Comparison of ENCODE assay signal across 8 cellular contexts in the genomic region with DNA sequence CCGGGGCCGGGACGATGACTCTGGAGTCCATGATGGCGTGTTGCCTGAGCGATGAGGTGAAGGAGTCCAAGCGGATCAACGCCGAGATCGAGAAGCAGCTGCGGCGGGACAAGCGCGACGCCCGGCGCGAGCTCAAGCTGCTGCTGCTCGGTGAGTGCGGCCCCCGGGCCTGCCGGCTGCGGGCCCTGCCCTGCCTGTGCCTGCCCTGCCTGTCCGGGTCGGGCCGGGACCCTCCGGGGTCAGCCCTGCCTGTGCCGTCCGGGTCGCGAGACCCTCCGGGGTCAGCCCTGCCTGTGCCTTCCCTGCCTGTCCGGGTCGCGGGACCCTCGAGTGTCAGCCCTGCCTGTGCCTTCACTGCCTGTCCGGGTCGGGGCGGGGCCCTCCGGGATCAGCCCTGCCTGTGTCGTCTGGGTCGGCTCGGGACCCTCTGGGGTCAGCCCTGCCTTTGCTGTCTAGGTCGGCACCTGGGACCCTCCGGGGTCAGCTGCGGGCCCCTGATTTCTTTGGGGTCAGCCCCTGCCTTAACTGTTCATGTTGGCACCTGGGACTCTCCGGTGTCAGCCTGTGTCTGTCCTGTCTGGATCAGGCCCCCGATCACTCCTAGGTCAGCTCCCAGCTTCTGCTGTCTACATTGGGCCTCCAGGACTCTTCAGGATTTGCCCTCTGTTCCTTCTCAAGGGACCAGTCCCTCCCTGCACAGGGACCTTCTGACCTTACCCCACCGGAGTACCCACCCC. TPM values are rescaled to one million over a fixed set of nuclear protein-coding genes. Genes with fewer than 3 reads are reported as not detected.
DNase-seq lines count a peak whose midpoint lies in the region; ATAC-seq and TF ChIP-seq lines count a peak whose summit lies in the region.

No MANE protein-coding gene starts in this region.

- TF ChIP-seq CTCF in fibroblast of villous mesenchyme (IDR thresholded peaks at IDR 0.05; ENCODE audit: insufficient read depth, low read depth, low read length): no peak
- no peak for TF ChIP-seq CTCF in sigmoid colon (IDR thresholded peaks at IDR 0.05)

- H3K9ac ChIP-seq in HUES48 (ENCODE audit: low read depth, low read length): no peak overlapping the region; the same call in 1 of the 2 replicates

- H3K27ac ChIP-seq in HUES48 (ENCODE audit: low read depth, low read length) (no peak overlapping the region), sigmoid colon (peak overlapping the region; percentile 65 to 86 (median 83))

- TF ChIP-seq POLR2A in sigmoid colon (IDR thresholded peaks at IDR 0.05): no peak

- peak; percentile 13 for ATAC-seq in GM18511 (IDR thresholded peaks at IDR 0.05; ENCODE audit: unreplicated experiment)
- ATAC-seq in GM18861 (IDR thresholded peaks at IDR 0.05; ENCODE audit: unreplicated experiment): no peak
- ATAC-seq in HG03439 (IDR thresholded peaks at IDR 0.05; ENCODE audit: unreplicated experiment): no peak

- no peaks in the 10 kb centered on the region for H3K9me3 ChIP-seq in HUES48 (ENCODE audit: control insufficient read depth, insufficient read depth, low read length)
- H3K9me3 ChIP-seq in sigmoid colon: no peaks in the 10 kb centered on the region

- DNase-seq in activated CD8-positive, alpha-beta memory T cell treated with anti-CD3 and anti-CD28 coated beads, Interleukin-2, amount 50 U/mL, for 48 hours: peak; percentile 68
- DNase-seq in fibroblast of villous mesenchyme (ENCODE audit: low read depth) (peak; percentile 27), sigmoid colon (no peak), NCI-H748 (lab: John Stamatoyannopoulos, UW; ENCODE audit: unreplicated experiment) (no peak)

- WGBS in sigmoid colon, 2 donors: 1 to 2% methylated on average over 48 of the region's 48 CpGs

- TF ChIP-seq EP300 in sigmoid colon (IDR thresholded peaks at IDR 0.05): no peak

- H3K4me1 ChIP-seq in HUES48 (ENCODE audit: control insufficient read depth, insufficient read depth, low read length) (peaks cover 14% of the 10 kb centered on the region), sigmoid colon (peaks cover 2 to 55% (median 52%) of the 10 kb centered on the region in 4 donors)

- intact Hi-C loops in sigmoid colon (cut with DNase I): no loop called here

- peak overlapping the region; percentile 89 for H3K4me3 ChIP-seq in HUES48 (ENCODE audit: low read depth, low read length)
- H3K4me3 ChIP-seq in fibroblast of villous mesenchyme (ENCODE audit: low read depth, low read length): peak overlapping the region; percentile 93
- H3K4me3 ChIP-seq in sigmoid colon: peak overlapping the region; percentile 75 to 96 (median 87)

- H3K27me3 ChIP-seq in HUES48 (ENCODE audit: control insufficient read depth, insufficient read depth, low read length) (no peaks in the 10 kb centered on the region), sigmoid colon (no peaks in the 10 kb centered on the region)

- H3K36me3 ChIP-seq in HUES48 (ENCODE audit: control insufficient read depth, insufficient read depth, low read length) (no peaks in the 10 kb centered on the region), sigmoid colon (no peaks in the 10 kb centered on the region)

RNA-seq across cellular contexts. Expression of gene GNA11, which starts 0.6 kb away (rescaled TPM):
- total RNA-seq in fibroblast of villous mesenchyme (80.7 and 87.3 TPM in 2 replicates), sigmoid colon (10 to 100 TPM; 43.2 to 52.5 (median 45.4) TPM)
- 100 to 1,000 TPM in 2 of 3 donors, 10 to 100 TPM in 1; 90.1 to 151 (median 150) TPM for polyA plus RNA-seq in sigmoid colon

RNA-seq across cellular contexts. Expression of gene TLE5, which starts 32.5 kb away (rescaled TPM):
- 289 and 301 TPM in 2 replicates for total RNA-seq in fibroblast of villous mesenchyme
- total RNA-seq in sigmoid colon: 100 to 1,000 TPM; 581 to 711 (median 629) TPM
- 100 to 1,000 TPM; 561 to 714 (median 581) TPM for polyA plus RNA-seq in sigmoid colon

RNA-seq across cellular contexts. Expression of gene GNA15, which starts 41.0 kb away (rescaled TPM):
- under 0.01 and 0.32 TPM in 2 replicates for total RNA-seq in fibroblast of villous mesenchyme
- 1 to 10 TPM in 3 of 4 donors, under 1 TPM in 1; 0.55 to 6.0 (median 4.4) TPM for total RNA-seq in sigmoid colon
- polyA plus RNA-seq in sigmoid colon: 1 to 10 TPM; 4.2 to 5.6 (median 5.1) TPM

Comparison
In these comparisons a context has a peak if more than half of its experiments do, and no peak if none do; other contexts are left out.
1. DNase-seq: peak in activated CD8-positive, alpha-beta memory T cell treated with anti-CD3 and anti-CD28 coated beads, Interleukin-2, amount 50 U/mL, for 48 hours (single experiment) and fibroblast of villous mesenchyme (single experiment); none in sigmoid colon (single experiment) and NCI-H748 (single experiment).
2. Peak in every context shown above with its lines, with median percentiles within 50 percentile points of each other: H3K4me3 ChIP-seq.